ENCODE assay signal across 8 cellular contexts in the genomic region with DNA sequence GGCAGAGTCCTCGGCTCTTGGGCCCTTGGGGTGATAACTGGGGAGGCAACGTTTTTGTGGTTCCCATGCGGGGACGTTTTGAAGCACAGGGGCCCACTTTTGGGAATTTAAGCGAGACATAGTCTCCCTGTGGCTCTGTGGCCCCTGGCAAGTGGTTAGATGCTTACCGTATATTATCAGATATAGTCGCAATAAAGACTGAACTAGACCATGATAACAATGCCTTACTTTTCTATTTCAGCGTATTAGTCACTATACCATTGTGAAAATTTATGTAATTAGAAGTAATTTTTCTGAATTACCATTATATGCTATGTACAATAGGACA.
DNase-seq lines count a peak whose midpoint lies in the region; ATAC-seq, FAIRE-seq and TF ChIP-seq lines count a peak whose summit lies in the region.

No MANE protein-coding gene starts in this region.

- TF ChIP-seq CTCF in C4-2B (conservative IDR thresholded peaks at IDR 0.05) (no peak), brain microvascular endothelial cell (IDR thresholded peaks at IDR 0.05; ENCODE audit: low read depth, low read length, missing control alignments) (no peak), D721Med (IDR thresholded peaks at IDR 0.05; ENCODE audit: insufficient read depth, missing control alignments) (no peak), GM10266 (IDR thresholded peaks at IDR 0.05; ENCODE audit: control insufficient read depth, insufficient read depth, low read depth, missing control alignments) (no peak)

- no peak for DNase-seq in brain microvascular endothelial cell
- DNase-seq in D721Med (ENCODE audit: insufficient read length, low spot score): no peak
- DNase-seq in GM10266 (ENCODE audit: extremely low spot score): no peak

- H3K27me3 ChIP-seq in brain microvascular endothelial cell (replicated peaks): peaks cover 3% of the 10 kb centered on the region
- H3K27me3 ChIP-seq in muscle layer of duodenum (ENCODE audit: low read depth, low read length): no peaks in the 10 kb centered on the region

- no peaks in the 10 kb centered on the region for H3K36me3 ChIP-seq in brain microvascular endothelial cell (replicated peaks)
- no peaks in the 10 kb centered on the region for H3K36me3 ChIP-seq in muscle layer of duodenum (ENCODE audit: control insufficient read depth in 1 of 2, insufficient read depth in 2 of 2, low read length in 2 of 2)

- no peak for FAIRE-seq in D721Med (lab: Jason Lieb, UNC)

- in situ Hi-C loops in brain microvascular endothelial cell (cut with HindIII; ENCODE audit: low pct_ligation_motif_present, low sequenced_read_pairs): no loop called here

- H3K4me3 ChIP-seq in brain microvascular endothelial cell (ENCODE audit: low read depth, low read length): peak overlapping the region; percentile 67
- H3K4me3 ChIP-seq in muscle layer of duodenum (ENCODE audit: low read depth in 1 of 2, low read length in 2 of 2): peak overlapping the region; percentile 70 to 81

- no peaks in the 10 kb centered on the region for H3K9me3 ChIP-seq in muscle layer of duodenum (ENCODE audit: control insufficient read depth in 1 of 2, low read length in 2 of 2)

- H3K4me1 ChIP-seq in muscle layer of duodenum (ENCODE audit: control insufficient read depth in 1 of 2, insufficient read depth in 2 of 2, low read length in 2 of 2): peaks cover 0 to 19% of the 10 kb centered on the region in 2 donors

- ATAC-seq in HG03025 (IDR thresholded peaks at IDR 0.05; ENCODE audit: low FRiP score, unreplicated experiment): peak; percentile 7
- no peak for ATAC-seq in HG02642 (IDR thresholded peaks at IDR 0.05; ENCODE audit: poor library complexity, unreplicated experiment)
- ATAC-seq in GM21529 (IDR thresholded peaks at IDR 0.05; ENCODE audit: unreplicated experiment): no peak

- H3K27ac ChIP-seq in C4-2B (peak overlapping the region; percentile 60), brain microvascular endothelial cell (no peak overlapping the region), muscle layer of duodenum (ENCODE audit: low read length) (peak overlapping the region; percentile 87)
